8 cellular contexts compared by ENCODE assay signal in the genomic region with DNA sequence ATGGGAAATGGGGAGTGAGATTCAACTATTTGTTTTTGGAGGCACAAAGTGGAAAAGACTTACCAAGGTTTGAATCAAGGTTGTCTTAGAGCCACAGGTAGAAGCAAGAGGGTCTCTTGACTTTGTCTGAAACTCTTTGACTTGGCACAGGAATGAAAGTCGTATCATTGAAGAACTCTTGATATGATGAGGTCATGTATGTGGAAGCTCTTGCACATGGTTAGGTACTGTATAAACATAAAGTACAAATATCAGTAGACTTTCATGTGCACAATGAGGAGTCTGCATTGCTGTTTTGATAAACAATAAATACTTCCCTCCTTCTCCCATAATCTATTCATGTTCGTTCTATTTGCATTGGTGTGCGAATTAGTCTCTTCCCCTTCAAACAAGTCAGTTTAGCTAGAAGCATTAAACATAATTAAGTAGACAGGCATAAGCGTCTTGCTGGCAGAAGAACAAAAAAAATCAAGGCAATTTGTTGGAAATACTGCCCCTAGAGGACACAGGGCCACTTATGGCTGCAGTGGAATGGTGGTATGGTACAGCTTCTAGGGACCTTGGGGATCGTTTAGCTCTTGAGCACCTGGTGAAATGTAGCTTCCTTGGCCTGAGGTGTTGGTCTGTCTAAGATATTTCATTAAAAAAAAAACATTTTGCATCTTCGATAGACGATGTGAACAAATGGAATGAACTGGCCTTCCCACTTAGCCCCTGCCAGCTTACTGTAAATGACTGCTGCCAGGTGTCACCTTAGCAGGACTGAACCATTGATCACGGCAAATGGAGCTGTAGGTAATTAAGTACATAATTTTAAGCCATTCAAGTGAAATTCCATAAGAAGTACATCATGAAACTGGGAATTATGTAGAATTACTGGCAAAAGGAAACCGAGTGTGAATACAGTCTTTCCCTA.
DNase-seq lines count a peak whose midpoint lies in the region; ATAC-seq and TF ChIP-seq lines count a peak whose summit lies in the region.

No MANE protein-coding gene starts in this region.

- intact Hi-C loops in A673 (cut with micrococcal nuclease; ENCODE audit: unreplicated experiment) = loop anchor here (5.0 kb wide), 1 partner anchor 187 kb away; no protein-coding TSS in a partner anchor

- H3K4me3 ChIP-seq in A673 (ENCODE audit: low read depth, low read length, poor library complexity, severe bottlenecking) = no peak overlapping the region

- peak; percentile 80 for TF ChIP-seq CTCF in A673 (conservative IDR thresholded peaks at IDR 0.05; ENCODE audit: low read depth, low read length)
- peak; percentile 64 for TF ChIP-seq CTCF in GM12873 (IDR thresholded peaks at IDR 0.05; ENCODE audit: insufficient read depth, low read depth, low read length, missing control alignments)

- POLR2A ChIA-PET in A673 (lab: Charles Lee; ENCODE audit: low non-redundant PET) = no interaction called here

- CTCF ChIA-PET in A673 (lab: Charles Lee) = interaction anchor here (0.5 to 1.1 kb wide), 4 partner anchors 13 to 188 kb away, joined by 3 read pairs; no protein-coding TSS in a partner anchor

- no TSS peak for BruUV-seq in A673 (replicated peaks; lab: Mats Ljungman, UMichigan)

- H3K27me3 ChIP-seq in A673 (replicated peaks; ENCODE audit: insufficient read depth, low read depth, low read length, poor library complexity) = no peaks in the 10 kb centered on the region

- H3K36me3 ChIP-seq in A673 (ENCODE audit: insufficient read depth, low read length, poor library complexity, severe bottlenecking) = no peaks in the 10 kb centered on the region

- H3K27ac ChIP-seq in A673 (ENCODE audit: low read depth, low read length, poor library complexity, severe bottlenecking) = no peak overlapping the region

- DNase-seq in A673 (ENCODE audit: low spot score) = peak; percentile 68
- peak; percentile 77 for DNase-seq in NCI-H69 (lab: John Stamatoyannopoulos, UW)
- peak; percentile 2 to 39 for DNase-seq in dermis microvascular lymphatic vessel endothelial cell (ENCODE audit: low read depth in 2 of 2)
- peak; percentile 48 for DNase-seq in renal cortical epithelial cell (ENCODE audit: low read depth)
- DNase-seq in activated CD8-positive, alpha-beta memory T cell treated with anti-CD3 and anti-CD28 coated beads for 24 hours = no peak
- DNase-seq in cortex of kidney (lab: John Stamatoyannopoulos, UW) = no peak

- H3K4me1 ChIP-seq in A673 (ENCODE audit: insufficient read depth, low read length, poor library complexity, severe bottlenecking) = peaks cover 4% of the 10 kb centered on the region

- no peak for ATAC-seq in HG03571 (IDR thresholded peaks at IDR 0.05; ENCODE audit: unreplicated experiment)

- no peaks in the 10 kb centered on the region for H3K9me3 ChIP-seq in A673 (ENCODE audit: low read depth, low read length, poor library complexity, severe bottlenecking)

Comparison
In these comparisons a context has a peak if more than half of its experiments do, and no peak if none do; other contexts are left out.
1. DNase-seq: peak in A673 (single experiment), NCI-H69 (single experiment), dermis microvascular lymphatic vessel endothelial cell (2 of 2) and renal cortical epithelial cell (single experiment); none in activated CD8-positive, alpha-beta memory T cell treated with anti-CD3 and anti-CD28 coated beads for 24 hours (single experiment) and cortex of kidney (single experiment).